ENCODE assay signal across 8 cellular contexts in genomic region chr4:109990307-109991257, GRCh38.
A peak's percentile ranks its signal among the peaks of the same experiment; 100 is the strongest.
DNase-seq lines count a peak whose midpoint lies in the region; ATAC-seq and TF ChIP-seq lines count a peak whose summit lies in the region.

No MANE protein-coding gene starts in this region.

- RAD21 ChIA-PET in HCT116 (lab: Charles Lee; ENCODE audit: low non-redundant PET in 1 of 2, low total read pairs in 2 of 2, uncharacterized antibody in 2 of 2, unreplicated experiment in 2 of 2), result no interaction called here

- H4K20me1 ChIP-seq in HCT116 (ENCODE audit: insufficient read depth), result no peaks in the 10 kb centered on the region

- TF ChIP-seq RAD21 in HCT116 (IDR thresholded peaks at IDR 0.05; ENCODE audit: low read depth), result no peak

- intact Hi-C loops in HCT116 (cut with micrococcal nuclease), result loop anchor here (10.0 kb wide), 2 partner anchors 1294 to 1944 kb away; no protein-coding TSS in a partner anchor

- H3K4me3 ChIP-seq in HCT116 (replicated peaks in 1 of 2; ENCODE audit: low read depth in 1 of 2, low read length in 2 of 2) (no peak overlapping the region), lung (no peak overlapping the region)

- TF ChIP-seq CTCF in HCT116 (IDR thresholded peaks at IDR 0.05 in 2 of 3, conservative IDR thresholded peaks at IDR 0.05 in 1 of 3; ENCODE audit: borderline replicate concordance in 1 of 3, insufficient read depth in 1 of 3, low read depth in 2 of 3, low read length in 2 of 3), result no peak
- no peak for TF ChIP-seq CTCF in lung (IDR thresholded peaks at IDR 0.05; ENCODE audit: control extremely low read depth, extremely low read depth)

- CTCF ChIA-PET in HCT116 (lab: Charles Lee), result interaction anchor here (1.0 to 1.7 kb wide), 2 partner anchors 12 to 13 kb away, joined by 3 to 4 read pairs; no protein-coding TSS in a partner anchor

- H3K27ac ChIP-seq in HCT116 (ENCODE audit: low read depth, low read length) (no peak overlapping the region), lung (ENCODE audit: low read depth in 1 of 2, low read length in 1 of 2) (no peak overlapping the region), caudate nucleus (ENCODE audit: low read depth, low read length) (no peak overlapping the region)

- WGBS in lung, 2 donors, result 58 to 66% methylated on average over 4 of the region's 4 CpGs

- H3K4me2 ChIP-seq in HCT116 (ENCODE audit: low read length), result no peak overlapping the region

- no peak for TF ChIP-seq POLR2A in HCT116 (IDR thresholded peaks at IDR 0.05; ENCODE audit: borderline replicate concordance, extremely low read depth, insufficient read depth, insufficient read length)

- H2AFZ ChIP-seq in HCT116 (ENCODE audit: low read depth, low read length, poor library complexity, severe bottlenecking), result peak overlapping the region; percentile 86

- H3K79me2 ChIP-seq in HCT116 (ENCODE audit: insufficient read depth, low read length), result no peaks in the 10 kb centered on the region

- peak; percentile 67 for ATAC-seq in GM18861 (IDR thresholded peaks at IDR 0.05; ENCODE audit: unreplicated experiment)
- ATAC-seq in HCT116, result no peak
- peak; percentile 71 for ATAC-seq in HG03575 (IDR thresholded peaks at IDR 0.05; ENCODE audit: extremely low read depth, insufficient number of reproducible peaks, low FRiP score, unreplicated experiment)
- peak; percentile 20 for ATAC-seq in lung (ENCODE audit: insufficient read depth, low FRiP score)

- H3K27me3 ChIP-seq in HCT116 (ENCODE audit: insufficient read depth, low read length), result no peaks in the 10 kb centered on the region
- H3K27me3 ChIP-seq in lung (ENCODE audit: control insufficient read depth, insufficient read depth), result no peaks in the 10 kb centered on the region

- POLR2A ChIA-PET in HCT116 (lab: Charles Lee), result no interaction called here

- H3K4me1 ChIP-seq in HCT116 (ENCODE audit: control insufficient read depth in 1 of 2, insufficient read depth in 2 of 2, low read length in 2 of 2) (peaks cover 0 to 11% of the 10 kb centered on the region in 2 experiments; a peak in 2 of 4 replicates), lung (ENCODE audit: control insufficient read depth in 2 of 2, insufficient read depth in 2 of 2, low read length in 2 of 2) (no peaks in the 10 kb centered on the region)

- H3K9me3 ChIP-seq in HCT116 (ENCODE audit: control insufficient read depth in 1 of 2, insufficient read depth in 1 of 2, low read depth in 1 of 2, low read length in 2 of 2) (no peaks in the 10 kb centered on the region), lung (ENCODE audit: control insufficient read depth in 2 of 2, insufficient read depth in 1 of 2, low read length in 1 of 2) (no peaks in the 10 kb centered on the region)

- H3K36me3 ChIP-seq in HCT116 (ENCODE audit: control insufficient read depth in 1 of 2, insufficient read depth in 2 of 2, low read length in 2 of 2), result no peaks in the 10 kb centered on the region
- no peaks in the 10 kb centered on the region for H3K36me3 ChIP-seq in lung (ENCODE audit: control insufficient read depth in 2 of 2, insufficient read depth in 2 of 2, low read length in 2 of 2)

- no TSS peak for BruUV-seq in HCT116 (replicated peaks; lab: Mats Ljungman, UMichigan)

- 0 out of 2 replicates have a peak, but pooled peaks cover 2% of the 10 kb centered on the region for H3K9me2 ChIP-seq in HCT116 (ENCODE audit: insufficient read depth)

- DNase-seq in HCT116 (ENCODE audit: low read depth, low spot score) (no peak), lung (ENCODE audit: low spot score) (no peak), Kasumi-1 (lab: John Stamatoyannopoulos, UW) (no peak), kidney tubule cell (ENCODE audit: low spot score) (no peak), caudate nucleus (lab: John Stamatoyannopoulos, UW) (no peak), NCI-H187 (lab: John Stamatoyannopoulos, UW) (no peak)

- H3K9ac ChIP-seq in HCT116 (ENCODE audit: low read length), result no peak overlapping the region

TF ChIP-seq in HCT116, 20 proteins besides CTCF, POLR2A, EP300 and RAD21:
- no peak for TF ChIP-seq ZFX (IDR thresholded peaks at IDR 0.05)
- TF ChIP-seq, protein P1, sequence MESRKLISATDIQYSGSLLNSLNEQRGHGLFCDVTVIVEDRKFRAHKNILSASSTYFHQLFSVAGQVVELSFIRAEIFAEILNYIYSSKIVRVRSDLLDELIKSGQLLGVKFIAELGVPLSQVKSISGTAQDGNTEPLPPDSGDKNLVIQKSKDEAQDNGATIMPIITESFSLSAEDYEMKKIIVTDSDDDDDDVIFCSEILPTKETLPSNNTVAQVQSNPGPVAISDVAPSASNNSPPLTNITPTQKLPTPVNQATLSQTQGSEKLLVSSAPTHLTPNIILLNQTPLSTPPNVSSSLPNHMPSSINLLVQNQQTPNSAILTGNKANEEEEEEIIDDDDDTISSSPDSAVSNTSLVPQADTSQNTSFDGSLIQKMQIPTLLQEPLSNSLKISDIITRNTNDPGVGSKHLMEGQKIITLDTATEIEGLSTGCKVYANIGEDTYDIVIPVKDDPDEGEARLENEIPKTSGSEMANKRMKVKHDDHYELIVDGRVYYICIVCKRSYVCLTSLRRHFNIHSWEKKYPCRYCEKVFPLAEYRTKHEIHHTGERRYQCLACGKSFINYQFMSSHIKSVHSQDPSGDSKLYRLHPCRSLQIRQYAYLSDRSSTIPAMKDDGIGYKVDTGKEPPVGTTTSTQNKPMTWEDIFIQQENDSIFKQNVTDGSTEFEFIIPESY (IDR thresholded peaks at IDR 0.05; ENCODE audit: extremely low read depth, insufficient replicate concordance, low read length), result no peak
- no peak for TF ChIP-seq JUND (IDR thresholded peaks at IDR 0.05)
- TF ChIP-seq EZH2 (IDR thresholded peaks at IDR 0.05), result no peak
- no peak for TF ChIP-seq ELF1 (IDR thresholded peaks at IDR 0.05; ENCODE audit: borderline replicate concordance, low read depth)
- TF ChIP-seq EZH2phosphoT487 (IDR thresholded peaks at IDR 0.05; ENCODE audit: borderline replicate concordance), result no peak
- TF ChIP-seq, protein P2, sequence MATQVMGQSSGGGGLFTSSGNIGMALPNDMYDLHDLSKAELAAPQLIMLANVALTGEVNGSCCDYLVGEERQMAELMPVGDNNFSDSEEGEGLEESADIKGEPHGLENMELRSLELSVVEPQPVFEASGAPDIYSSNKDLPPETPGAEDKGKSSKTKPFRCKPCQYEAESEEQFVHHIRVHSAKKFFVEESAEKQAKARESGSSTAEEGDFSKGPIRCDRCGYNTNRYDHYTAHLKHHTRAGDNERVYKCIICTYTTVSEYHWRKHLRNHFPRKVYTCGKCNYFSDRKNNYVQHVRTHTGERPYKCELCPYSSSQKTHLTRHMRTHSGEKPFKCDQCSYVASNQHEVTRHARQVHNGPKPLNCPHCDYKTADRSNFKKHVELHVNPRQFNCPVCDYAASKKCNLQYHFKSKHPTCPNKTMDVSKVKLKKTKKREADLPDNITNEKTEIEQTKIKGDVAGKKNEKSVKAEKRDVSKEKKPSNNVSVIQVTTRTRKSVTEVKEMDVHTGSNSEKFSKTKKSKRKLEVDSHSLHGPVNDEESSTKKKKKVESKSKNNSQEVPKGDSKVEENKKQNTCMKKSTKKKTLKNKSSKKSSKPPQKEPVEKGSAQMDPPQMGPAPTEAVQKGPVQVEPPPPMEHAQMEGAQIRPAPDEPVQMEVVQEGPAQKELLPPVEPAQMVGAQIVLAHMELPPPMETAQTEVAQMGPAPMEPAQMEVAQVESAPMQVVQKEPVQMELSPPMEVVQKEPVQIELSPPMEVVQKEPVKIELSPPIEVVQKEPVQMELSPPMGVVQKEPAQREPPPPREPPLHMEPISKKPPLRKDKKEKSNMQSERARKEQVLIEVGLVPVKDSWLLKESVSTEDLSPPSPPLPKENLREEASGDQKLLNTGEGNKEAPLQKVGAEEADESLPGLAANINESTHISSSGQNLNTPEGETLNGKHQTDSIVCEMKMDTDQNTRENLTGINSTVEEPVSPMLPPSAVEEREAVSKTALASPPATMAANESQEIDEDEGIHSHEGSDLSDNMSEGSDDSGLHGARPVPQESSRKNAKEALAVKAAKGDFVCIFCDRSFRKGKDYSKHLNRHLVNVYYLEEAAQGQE (IDR thresholded peaks at IDR 0.05; ENCODE audit: low read depth), result no peak
- no peak for TF ChIP-seq YY1 (IDR thresholded peaks at IDR 0.05; ENCODE audit: extremely low read depth, insufficient replicate concordance, low read depth, low read length)
- TF ChIP-seq SIN3A (IDR thresholded peaks at IDR 0.05; ENCODE audit: low read depth), result no peak
- TF ChIP-seq SP1 (IDR thresholded peaks at IDR 0.05; ENCODE audit: low read depth), result no peak
- TF ChIP-seq, protein P3, sequence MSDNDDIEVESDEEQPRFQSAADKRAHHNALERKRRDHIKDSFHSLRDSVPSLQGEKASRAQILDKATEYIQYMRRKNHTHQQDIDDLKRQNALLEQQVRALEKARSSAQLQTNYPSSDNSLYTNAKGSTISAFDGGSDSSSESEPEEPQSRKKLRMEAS (IDR thresholded peaks at IDR 0.05), result no peak
- TF ChIP-seq FOSL1 (IDR thresholded peaks at IDR 0.05; ENCODE audit: low read depth), result no peak
- no peak for TF ChIP-seq ZNF274 (IDR thresholded peaks at IDR 0.05; ENCODE audit: low read depth, low read length)
- TF ChIP-seq EGR1 (IDR thresholded peaks at IDR 0.05; ENCODE audit: low read depth), result no peak
- no peak for TF ChIP-seq TCF7L2 (IDR thresholded peaks at IDR 0.05; ENCODE audit: borderline replicate concordance, extremely low read depth, insufficient read depth, insufficient read length)
- TF ChIP-seq CEBPB (IDR thresholded peaks at IDR 0.05; ENCODE audit: low read depth), result no peak
- no peak for TF ChIP-seq POLR2AphosphoS5 (IDR thresholded peaks at IDR 0.05; ENCODE audit: low read depth, low read length)
TF ChIP-seq in HCT116: peak in this region for 0.
